ENCODE assay signal across 14 cellular contexts in the genomic region with DNA sequence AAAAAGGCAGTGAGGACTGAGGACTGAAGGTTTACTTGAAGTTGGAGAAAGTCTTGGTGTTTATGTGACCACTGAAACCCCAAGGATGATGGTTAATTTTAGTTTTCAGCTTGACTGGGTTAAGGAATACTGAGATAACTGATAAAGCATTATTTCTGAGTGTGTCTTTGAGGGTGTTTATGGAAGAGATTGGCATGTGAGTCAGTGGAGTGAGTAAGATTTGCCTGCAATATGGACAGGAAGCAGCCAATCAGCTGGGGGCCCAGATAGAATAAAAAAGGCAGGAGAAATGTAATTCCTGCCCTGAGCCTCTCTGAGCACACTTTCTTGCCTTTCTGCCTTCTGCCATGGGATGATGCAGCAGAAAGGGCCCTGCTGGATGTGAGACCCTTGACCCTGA.
DNase-seq lines count a peak whose midpoint lies in the region; ATAC-seq and TF ChIP-seq lines count a peak whose summit lies in the region.
"Had no signal": no experiment of that assay in that cellular context is flagged by ENCODE, and none has a peak within 500 bp of the region (broad histone marks: within the 10 kb centered on the region; RNA-seq: fewer than 3 reads in every experiment).

No MANE protein-coding gene starts in this region.

- H3K4me1 ChIP-seq in hepatocyte (ENCODE audit: insufficient read depth): peaks cover 2% of the 10 kb centered on the region

- H3K4me3 ChIP-seq in astrocyte of the spinal cord (ENCODE audit: low read depth, low read length) (no peak overlapping the region), hepatocyte (no peak overlapping the region)

- H3K27ac ChIP-seq in hepatocyte: no peak overlapping the region

- no peaks in the 10 kb centered on the region for H3K9me3 ChIP-seq in hepatocyte (ENCODE audit: low read depth)

- no peaks in the 10 kb centered on the region for H3K36me3 ChIP-seq in hepatocyte (replicated peaks; ENCODE audit: insufficient read depth, low read depth)

- no peaks in the 10 kb centered on the region for H3K27me3 ChIP-seq in hepatocyte

- ATAC-seq in HG03039 (IDR thresholded peaks at IDR 0.05; ENCODE audit: unreplicated experiment): no peak

- no peaks in the 10 kb centered on the region for H4K20me1 ChIP-seq in hepatocyte (ENCODE audit: insufficient read depth, poor library complexity, severe bottlenecking)

- H3K79me2 ChIP-seq in hepatocyte: no peaks in the 10 kb centered on the region

- TF ChIP-seq CTCF in astrocyte of the spinal cord (IDR thresholded peaks at IDR 0.05; ENCODE audit: low read depth, low read length) (no peak), hepatocyte (IDR thresholded peaks at IDR 0.05; ENCODE audit: poor library complexity) (no peak)

- no peak overlapping the region for H2AFZ ChIP-seq in hepatocyte

- H3K9me2 ChIP-seq in hepatocyte (replicated peaks; ENCODE audit: insufficient read depth): no peaks in the 10 kb centered on the region

- in situ Hi-C loops in astrocyte of the spinal cord (cut with HindIII; ENCODE audit: low sequenced_read_pairs) (no loop called here), KBM-7 (cut with MboI; ENCODE audit: low pct_unique_long_range_greater_than_20kb, low sequenced_read_pairs) (no loop called here)

- no peak overlapping the region for H3K4me2 ChIP-seq in hepatocyte

- DNase-seq in AG08395 (ENCODE audit: low spot score): peak; percentile 35
- peak; percentile 3 for DNase-seq in HK-2 (ENCODE audit: unreplicated experiment)
- peak; percentile 50 for DNase-seq in astrocyte of the spinal cord (ENCODE audit: low read depth, low spot score)
- peak; percentile 5 for DNase-seq in hepatocyte (ENCODE audit: low spot score)
- no peak for DNase-seq in COR-L47 (lab: John Stamatoyannopoulos, UW)
- DNase-seq in KBM-7: no peak
- no peak for DNase-seq in inferior parietal cortex (ENCODE audit: extremely low spot score)
- DNase-seq: activated CD4-positive, alpha-beta T cell treated with anti-CD3 and anti-CD28 coated beads, Interleukin-2, amount 10 ng/mL, durations not matched to agents 7 days and 5 days; activated effector memory CD4-positive, alpha-beta T cell treated with Interleukin-2 at 50 U/mL for 16 hours; CD4-positive, alpha-beta memory T cell; GOT3; NCI-H2081 treated with DMSO at 0.1 percent for 48 hours; stimulated activated CD4-positive, alpha-beta T cell treated with anti-CD3 and anti-CD28 coated beads, Interleukin-4, amount 100 ng/mL, for 4 hours had no signal

Comparison
In these comparisons a context has a peak if more than half of its experiments do, and no peak if none do; other contexts are left out.
1. DNase-seq: peak in AG08395 (single experiment), HK-2 (single experiment), astrocyte of the spinal cord (single experiment) and hepatocyte (single experiment); none in COR-L47 (single experiment), KBM-7 (single experiment) and inferior parietal cortex (single experiment).